Comparison of ENCODE assay signal across 10 cellular contexts in the genomic region with DNA sequence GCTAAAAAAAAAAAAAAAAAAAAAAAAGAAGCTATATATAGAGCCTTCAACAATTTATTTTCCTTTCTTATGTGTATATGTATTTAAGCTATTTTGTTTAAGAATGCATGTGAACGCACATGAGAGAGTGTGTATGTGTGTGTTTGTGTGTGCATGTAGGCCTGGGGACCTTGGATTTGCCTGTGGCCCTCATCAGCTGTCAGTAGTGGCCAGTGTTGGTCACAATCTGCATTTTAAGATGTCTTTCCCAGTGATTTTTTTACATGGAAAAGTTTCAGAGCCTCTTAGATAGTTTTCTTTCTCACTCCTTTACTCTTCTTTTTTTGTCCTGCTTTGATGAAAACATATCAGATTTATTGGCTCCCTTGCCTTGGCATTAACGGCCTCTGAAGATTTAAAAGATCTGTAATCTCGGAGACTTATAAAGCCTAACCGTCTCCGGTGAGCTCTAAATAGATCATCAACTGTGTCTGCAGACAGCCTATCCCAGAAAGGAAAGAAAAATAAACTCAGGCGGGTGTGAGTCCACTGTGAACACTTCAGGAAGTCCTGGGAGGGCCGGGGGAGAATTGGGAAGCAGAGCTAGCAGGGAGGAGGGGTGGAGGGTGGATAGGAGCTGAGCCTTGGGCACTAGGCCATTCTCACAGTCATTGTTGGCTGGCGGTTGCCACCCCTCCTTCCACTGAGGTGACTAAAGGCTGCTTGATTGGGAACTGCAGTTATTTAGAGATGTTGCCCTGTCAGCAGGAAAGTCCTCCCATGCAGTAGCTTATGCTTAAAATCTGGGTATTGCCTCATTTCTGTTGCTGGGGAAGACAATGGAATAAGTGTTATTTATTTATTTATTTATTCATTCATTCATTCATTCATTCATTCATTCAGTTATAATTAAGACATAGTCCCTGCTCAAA.
DNase-seq lines count a peak whose midpoint lies in the region; ATAC-seq and TF ChIP-seq lines count a peak whose summit lies in the region.
"Had no signal": no experiment of that assay in that cellular context is flagged by ENCODE, and none has a peak within 500 bp of the region (broad histone marks: within the 10 kb centered on the region; RNA-seq: fewer than 3 reads in every experiment).

No MANE protein-coding gene starts in this region.

- H3K27ac ChIP-seq in dorsolateral prefrontal cortex (peak overlapping the region; percentile 1 to 91 (median 76)), lung (ENCODE audit: low read depth in 1 of 2, low read length in 1 of 2) (peak overlapping the region; percentile 78 to 82), thoracic aorta (peak overlapping the region; percentile 55 to 89)

- H3K9me3 ChIP-seq in MG63 (peaks cover 2% of the 10 kb centered on the region; the same call in 1 of the 2 replicates), lung (ENCODE audit: control insufficient read depth in 2 of 2, insufficient read depth in 1 of 2, low read length in 1 of 2) (no peaks in the 10 kb centered on the region), thoracic aorta (no peaks in the 10 kb centered on the region)

- intact Hi-C loops in dorsolateral prefrontal cortex (cut with DNase I), result no loop called here

- peaks cover 0 to 5% of the 10 kb centered on the region in 2 donors for H3K4me1 ChIP-seq in lung (ENCODE audit: control insufficient read depth in 2 of 2, insufficient read depth in 2 of 2, low read length in 2 of 2)
- peaks cover 21 to 45% of the 10 kb centered on the region in 2 donors for H3K4me1 ChIP-seq in thoracic aorta (ENCODE audit: control insufficient read depth in 1 of 2, low read depth in 2 of 2)

- ATAC-seq in lung (ENCODE audit: insufficient read depth, low FRiP score) (peak; percentile 93), thoracic aorta (ENCODE audit: insufficient number of reproducible peaks, low FRiP score, low read depth) (peak; percentile 96), GM21737 (IDR thresholded peaks at IDR 0.05; ENCODE audit: unreplicated experiment) (no peak), HG03378 (IDR thresholded peaks at IDR 0.05; ENCODE audit: unreplicated experiment) (no peak)

- WGBS in lung, 2 donors, result 33 to 40% methylated on average over 8 of the region's 8 CpGs

- DNase-seq in MG63, result peak; percentile 93
- DNase-seq in dorsolateral prefrontal cortex, result peak; percentile 34 to 79 (median 50)
- peak; percentile 74 for DNase-seq in lung (ENCODE audit: low spot score)
- DNase-seq in thoracic aorta (ENCODE audit: low spot score), result peak; percentile 93
- DNase-seq in SHP77 (lab: John Stamatoyannopoulos, UW), result no peak
- no peak for DNase-seq in NCI-H748 treated with DMSO at 0.1 percent for 48 hours (lab: John Stamatoyannopoulos, UW)
- DNase-seq: central memory CD4-positive, alpha-beta T cell; NCI-H524 treated with DMSO at 0.1 percent for 48 hours had no signal

- H3K27me3 ChIP-seq in MG63 (no peaks in the 10 kb centered on the region), dorsolateral prefrontal cortex (no peaks in the 10 kb centered on the region), lung (ENCODE audit: control insufficient read depth, insufficient read depth) (no peaks in the 10 kb centered on the region), thoracic aorta (replicated peaks; ENCODE audit: insufficient read depth) (no peaks in the 10 kb centered on the region)

- TF ChIP-seq CTCF in dorsolateral prefrontal cortex (IDR thresholded peaks at IDR 0.05 in 54 of 56, conservative IDR thresholded peaks at IDR 0.05 in 2 of 56; ENCODE audit: low read depth in 1 of 56, partially characterized antibody in 56 of 56) (peak in 9 of 56 donors; percentile 5 to 22 (median 10)), lung (IDR thresholded peaks at IDR 0.05; ENCODE audit: control extremely low read depth, extremely low read depth) (no peak), thoracic aorta (IDR thresholded peaks at IDR 0.05) (no peak)

- H3K4me3 ChIP-seq in MG63 (peak overlapping the region; percentile 7; the same call in 1 of the 2 replicates), dorsolateral prefrontal cortex (peak overlapping the region in 18 of 59 donors; percentile 0 to 34 (median 10)), lung (no peak overlapping the region), thoracic aorta (peak overlapping the region; percentile 59)

- H3K36me3 ChIP-seq in MG63 (peaks cover 3% of the 10 kb centered on the region), lung (ENCODE audit: control insufficient read depth in 2 of 2, insufficient read depth in 2 of 2, low read length in 2 of 2) (peaks cover 0 to 23% of the 10 kb centered on the region in 2 donors), thoracic aorta (no peaks in the 10 kb centered on the region)

Comparison
In these comparisons a context has a peak if more than half of its experiments do, and no peak if none do; other contexts are left out.
1. DNase-seq: peak in MG63 (single experiment), dorsolateral prefrontal cortex (10 of 10), lung (single experiment) and thoracic aorta (single experiment); none in SHP77 (0 of 2) and NCI-H748 treated with DMSO at 0.1 percent for 48 hours (single experiment).
2. ATAC-seq: peak in lung (single experiment) and thoracic aorta (single experiment); none in GM21737 (single experiment) and HG03378 (single experiment).
3. Peak in every context shown above with its lines, with median percentiles within 50 percentile points of each other: H3K27ac ChIP-seq.